ENCODE assay signal across 21 cellular contexts in genomic region chr5:170625221-170626165, GRCh38.
DNase-seq lines count a peak whose midpoint lies in the region; ATAC-seq lines count a peak whose summit lies in the region.
"Had no signal": no experiment of that assay in that cellular context is flagged by ENCODE, and none has a peak within 500 bp of the region (broad histone marks: within the 10 kb centered on the region; RNA-seq: fewer than 3 reads in every experiment).

No MANE protein-coding gene starts in this region.

- DNase-seq in cardiac septum (ENCODE audit: low spot score) (peak; percentile 49), Right ventricle myocardium inferior (ENCODE audit: missing footprints) (no peak), NCI-H69 (lab: John Stamatoyannopoulos, UW) (peak; percentile 68), mesenteric fat pad (ENCODE audit: low spot score) (peak; percentile 51), dermis blood vessel endothelial cell (no peak)
- DNase-seq: activated B cell treated with CpG ODN at 0.5 μM for 24 hours; activated gamma-delta T cell treated with Interleukin-2 at 50 U/mL for 16 hours; activated naive CD8-positive, alpha-beta T cell treated with anti-CD3 and anti-CD28 coated beads, Interleukin-2, amount 10 ng/mL, durations not matched to agents 7 days and 5 days; activated T-cell treated with anti-CD3 and anti-CD28 coated beads, Interleukin-2, amount 50 U/mL, for 24 hours; CD8-positive, alpha-beta T cell; central memory CD4-positive, alpha-beta T cell; EL; foreskin fibroblast; Kasumi-1; NCI-H1417 treated with DMSO at 0.1 percent for 48 hours; SJCRH30; stimulated activated CD4-positive, alpha-beta T cell treated with anti-CD3 and anti-CD28 coated beads, Interleukin-1b, Interleukin-23, amount 100 ng/mL, for 48 hours; testis had no signal

- intact Hi-C loops in cardiac septum (cut with DNase I) (no loop called here), Right ventricle myocardium inferior (cut with DNase I) (no loop called here)

- ATAC-seq in Right ventricle myocardium inferior (no peak), HG03196 (IDR thresholded peaks at IDR 0.05; ENCODE audit: unreplicated experiment) (no peak), HG03432 (IDR thresholded peaks at IDR 0.05; ENCODE audit: unreplicated experiment) (no peak)
- ATAC-seq: CD8-positive, alpha-beta T cell; left lobe of liver had no signal

Comparison
In these comparisons a context has a peak if more than half of its experiments do, and no peak if none do; other contexts are left out.
1. DNase-seq: peak in cardiac septum (single experiment), NCI-H69 (single experiment) and mesenteric fat pad (single experiment); none in Right ventricle myocardium inferior (single experiment) and dermis blood vessel endothelial cell (single experiment).